In genomic region chr1:62783736-62784508, GRCh38 we compare ENCODE assay signal across 1 cellular context.
TF ChIP-seq lines count a peak whose summit lies in the region.

ATG4C (plus strand) TSS chr1:62784132; CDS start chr1:62803787, 19,655 bp downstream.

TF ChIP-seq in K562, 482 proteins besides CTCF, POLR2A, EP300 and RAD21 (continued from another document and continues in another):
- no peak for TF ChIP-seq RREB1 (CRISPR knock-in tag; IDR thresholded peaks at IDR 0.05)
- no peak for TF ChIP-seq MECOM (CRISPR knock-in tag; IDR thresholded peaks at IDR 0.05)
- peak; percentile 63 to 97; a peak in 2 of 4 replicates for TF ChIP-seq TEAD1 (CRISPR knock-in tag; IDR thresholded peaks at IDR 0.05)
- TF ChIP-seq CAMTA2 (CRISPR knock-in tag; conservative IDR thresholded peaks at IDR 0.05) = no peak
- TF ChIP-seq TCF7 (IDR thresholded peaks at IDR 0.05; ENCODE audit: borderline replicate concordance) = 0 out of 2 replicates have a peak, but pooled peaks have one; percentile 18
- TF ChIP-seq LEF1 (IDR thresholded peaks at IDR 0.05) = peak; percentile 16; the same call in 1 of the 2 replicates
- no peak for TF ChIP-seq MXI1 (IDR thresholded peaks at IDR 0.05; ENCODE audit: low read depth, low read length)
- TF ChIP-seq TBP (optimal IDR thresholded peaks at IDR 0.05; ENCODE audit: low read depth, low read length) = peak; percentile 81
- peak; percentile 73 for TF ChIP-seq SPI1 (IDR thresholded peaks at IDR 0.05; ENCODE audit: borderline replicate concordance, low read depth, low read length)
- no peak for TF ChIP-seq ZNF431 (CRISPR knock-in tag; IDR thresholded peaks at IDR 0.05)
- no peak for TF ChIP-seq SMARCA5 (IDR thresholded peaks at IDR 0.05)
- peak; percentile 78 for TF ChIP-seq KLF1 (tag; IDR thresholded peaks at IDR 0.05)
- TF ChIP-seq GATA2 (CRISPR knock-in tag; IDR thresholded peaks at IDR 0.05) = peak; percentile 94
- TF ChIP-seq NUFIP1 (IDR thresholded peaks at IDR 0.05; ENCODE audit: partially characterized antibody) = no peak
- TF ChIP-seq HMGN3 (IDR thresholded peaks at IDR 0.05; ENCODE audit: borderline replicate concordance, extremely low read depth, insufficient read length, low read depth, low read length) = peak; percentile 25
- peak; percentile 89 for TF ChIP-seq ZNF197 (CRISPR knock-in tag; IDR thresholded peaks at IDR 0.05; ENCODE audit: low read depth)
- TF ChIP-seq ARID3A (IDR thresholded peaks at IDR 0.05; ENCODE audit: borderline replicate concordance, low read depth, low read length) = no peak
- no peak for TF ChIP-seq ZBTB17 (CRISPR knock-in tag; IDR thresholded peaks at IDR 0.05)
- no peak for TF ChIP-seq ZNF316 (IDR thresholded peaks at IDR 0.05)
- no peak for TF ChIP-seq FOXM1 (IDR thresholded peaks at IDR 0.05; ENCODE audit: low read depth)
- TF ChIP-seq FOXM1 (CRISPR knock-in tag; IDR thresholded peaks at IDR 0.05; ENCODE audit: low read depth) = no peak
- 0 out of 2 replicates have a peak, but pooled peaks have one; percentile 33 for TF ChIP-seq CBX5 (IDR thresholded peaks at IDR 0.05; ENCODE audit: borderline replicate concordance, low read depth)
- TF ChIP-seq E2F4 (CRISPR knock-in tag; IDR thresholded peaks at IDR 0.05; ENCODE audit: low read depth) = no peak
- no peak for TF ChIP-seq HLTF (IDR thresholded peaks at IDR 0.05)
- peak; percentile 32 to 45 for TF ChIP-seq E2F6 (IDR thresholded peaks at IDR 0.05; ENCODE audit: borderline replicate concordance in 1 of 2, extremely low read depth in 1 of 2, insufficient read depth in 1 of 2, insufficient read length in 1 of 2, low read depth in 1 of 2, low read length in 1 of 2, poor library complexity in 1 of 2, severe bottlenecking in 1 of 2)
- TF ChIP-seq STAT6 (CRISPR knock-in tag; IDR thresholded peaks at IDR 0.05) = 0 out of 2 replicates have a peak, but pooled peaks have one; percentile 65
- TF ChIP-seq SMARCE1 (IDR thresholded peaks at IDR 0.05) = no peak
- no peak for TF ChIP-seq NR1H2 (CRISPR knock-in tag; IDR thresholded peaks at IDR 0.05)
- TF ChIP-seq PTRF (tag; IDR thresholded peaks at IDR 0.05) = no peak
- TF ChIP-seq CBX2 (IDR thresholded peaks at IDR 0.05; ENCODE audit: insufficient read depth, low read length, poor library complexity, severe bottlenecking) = no peak
- TF ChIP-seq KDM5B (IDR thresholded peaks at IDR 0.05; ENCODE audit: insufficient replicate concordance, low read depth, low read length) = peak; percentile 91
- TF ChIP-seq TFE3 (CRISPR knock-in tag; IDR thresholded peaks at IDR 0.05) = no peak
- TF ChIP-seq ZBTB7A (IDR thresholded peaks at IDR 0.05; ENCODE audit: borderline replicate concordance, control insufficient read depth, low read depth, low read length) = peak; percentile 95
- no peak; the same call in 1 of the 2 replicates for TF ChIP-seq CEBPG (CRISPR knock-in tag; IDR thresholded peaks at IDR 0.05)
- no peak for TF ChIP-seq CEBPG (tag; conservative IDR thresholded peaks at IDR 0.05 in 1 of 2, IDR thresholded peaks at IDR 0.05 in 1 of 2)
- TF ChIP-seq ZNF121 (CRISPR knock-in tag; conservative IDR thresholded peaks at IDR 0.05) = no peak
- no peak for TF ChIP-seq JUNB (CRISPR knock-in tag; conservative IDR thresholded peaks at IDR 0.05)
- no peak for TF ChIP-seq ZBED1 (IDR thresholded peaks at IDR 0.05)
- TF ChIP-seq ARID3B (CRISPR knock-in tag; IDR thresholded peaks at IDR 0.05; ENCODE audit: borderline replicate concordance) = no peak
- peak; percentile 58; the same call in 1 of the 2 replicates for TF ChIP-seq TEAD2 (tag; IDR thresholded peaks at IDR 0.05)
- peak; percentile 47 for TF ChIP-seq TCF3 (CRISPR knock-in tag; IDR thresholded peaks at IDR 0.05)
- TF ChIP-seq ZNF644 (tag; IDR thresholded peaks at IDR 0.05; ENCODE audit: low read depth) = peak; percentile 68
- TF ChIP-seq NEUROD1 (IDR thresholded peaks at IDR 0.05; ENCODE audit: borderline replicate concordance, low read depth, low read length, partially characterized antibody) = peak; percentile 52
- no peak for TF ChIP-seq LCOR (CRISPR knock-in tag; IDR thresholded peaks at IDR 0.05)
- TF ChIP-seq ZSCAN29 (IDR thresholded peaks at IDR 0.05) = no peak
- TF ChIP-seq SMAD4 (CRISPR knock-in tag; conservative IDR thresholded peaks at IDR 0.05) = no peak
- peak; percentile 61 to 84; a peak in 2 of 4 replicates for TF ChIP-seq MNT (conservative IDR thresholded peaks at IDR 0.05)
- no peak for TF ChIP-seq ZNF354B (CRISPR knock-in tag; IDR thresholded peaks at IDR 0.05)
- TF ChIP-seq DDX20 (tag; IDR thresholded peaks at IDR 0.05; ENCODE audit: low read depth) = no peak
